ENCODE assay signal across 1 cellular context in the genomic region with DNA sequence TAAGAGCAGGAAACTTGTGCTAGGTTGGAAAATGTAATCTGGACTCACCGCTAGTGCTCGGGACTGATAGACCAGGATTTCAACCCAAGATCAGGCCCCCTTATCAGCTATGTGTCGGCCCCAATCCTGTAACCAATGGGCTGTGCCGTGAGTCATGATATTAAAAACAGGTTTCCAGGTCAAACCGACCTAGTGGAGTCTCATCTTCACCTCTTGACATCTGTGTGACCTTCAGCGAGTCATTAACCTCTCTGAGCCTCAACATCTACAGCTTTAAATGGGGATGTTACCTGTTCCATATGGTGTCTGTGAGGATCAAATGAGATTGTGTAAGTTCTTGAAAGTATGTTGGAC.
A peak's percentile ranks its signal among the peaks of the same experiment; 100 is the strongest.
TF ChIP-seq lines count a peak whose summit lies in the region.

No MANE protein-coding gene starts in this region.

TF ChIP-seq in K562, 482 proteins besides CTCF, POLR2A, EP300 and RAD21 (continued from another document and continues in another):
- TF ChIP-seq RHOXF2B (CRISPR knock-in tag; conservative IDR thresholded peaks at IDR 0.05) (no peak), HDAC2 (IDR thresholded peaks at IDR 0.05) (no peak; the same call in 1 of the 2 replicates), ADNP (tag; IDR thresholded peaks at IDR 0.05) (no peak), HNRNPL (IDR thresholded peaks at IDR 0.05; ENCODE audit: low read depth, low read length) (no peak), ZNF133 (CRISPR knock-in tag; IDR thresholded peaks at IDR 0.05) (no peak), NR2C1 (IDR thresholded peaks at IDR 0.05) (no peak; the same call in 1 of the 2 replicates), NR2C1 (tag; IDR thresholded peaks at IDR 0.05) (peak; percentile 53), E2F6 (IDR thresholded peaks at IDR 0.05; ENCODE audit: borderline replicate concordance in 1 of 2, extremely low read depth in 1 of 2, insufficient read depth in 1 of 2, insufficient read length in 1 of 2, low read depth in 1 of 2, low read length in 1 of 2, poor library complexity in 1 of 2, severe bottlenecking in 1 of 2) (no peak), ZNF282 (CRISPR knock-in tag; IDR thresholded peaks at IDR 0.05) (no peak), KDM1A (IDR thresholded peaks at IDR 0.05) (peak; percentile 89 to 91), JUND (IDR thresholded peaks at IDR 0.05; ENCODE audit: borderline replicate concordance, low read depth, low read length) (0 out of 2 replicates have a peak, but pooled peaks have one; percentile 8), JUND (tag; IDR thresholded peaks at IDR 0.05; ENCODE audit: borderline replicate concordance, low read depth, low read length) (no peak), ETS2 (tag; IDR thresholded peaks at IDR 0.05; ENCODE audit: borderline replicate concordance, poor library complexity, severe bottlenecking) (no peak), ZNF12 (CRISPR knock-in tag; IDR thresholded peaks at IDR 0.05) (peak; percentile 18; the same call in 1 of the 2 replicates), SRF (CRISPR knock-in tag; IDR thresholded peaks at IDR 0.05) (no peak), THRA (IDR thresholded peaks at IDR 0.05) (no peak), BCOR (IDR thresholded peaks at IDR 0.05) (peak; percentile 63; the same call in 1 of the 2 replicates), RCOR1 (IDR thresholded peaks at IDR 0.05; ENCODE audit: borderline replicate concordance in 1 of 2, low read depth in 2 of 2, low read length in 2 of 2) (peak in 1 of 2 experiments; percentile 75; a peak in 2 of 4 replicates), SLC30A9 (CRISPR knock-in tag; IDR thresholded peaks at IDR 0.05) (no peak), XRCC3 (IDR thresholded peaks at IDR 0.05) (no peak), PHB2 (IDR thresholded peaks at IDR 0.05; ENCODE audit: low read depth) (no peak), TBP (optimal IDR thresholded peaks at IDR 0.05; ENCODE audit: low read depth, low read length) (no peak), ZNF699 (CRISPR knock-in tag; IDR thresholded peaks at IDR 0.05; ENCODE audit: insufficient replicate concordance) (no peak), FIP1L1 (IDR thresholded peaks at IDR 0.05; ENCODE audit: low read depth, low read length, poor library complexity, severe bottlenecking) (no peak), STAT5B (CRISPR knock-in tag; IDR thresholded peaks at IDR 0.05) (no peak), NFATC3 (IDR thresholded peaks at IDR 0.05) (no peak), SMARCA4 (IDR thresholded peaks at IDR 0.05) (no peak), ZFP36 (IDR thresholded peaks at IDR 0.05; ENCODE audit: low read depth, low read length, partially characterized antibody) (peak; percentile 87), CTBP1 (IDR thresholded peaks at IDR 0.05; ENCODE audit: borderline replicate concordance) (no peak), NCOR1 (IDR thresholded peaks at IDR 0.05) (peak; percentile 47; the same call in 1 of the 2 replicates), ZFX (CRISPR knock-in tag; IDR thresholded peaks at IDR 0.05) (peak; percentile 37), MCM2 (IDR thresholded peaks at IDR 0.05; ENCODE audit: low read depth) (no peak), CHD1 (IDR thresholded peaks at IDR 0.05; ENCODE audit: low read length) (peak; percentile 35), RNF2 (IDR thresholded peaks at IDR 0.05) (no peak), ZZZ3 (IDR thresholded peaks at IDR 0.05) (no peak), RBM25 (IDR thresholded peaks at IDR 0.05; ENCODE audit: low read depth, low read length, severe bottlenecking) (peak; percentile 92), DPF2 (IDR thresholded peaks at IDR 0.05) (no peak), HBP1 (CRISPR knock-in tag; IDR thresholded peaks at IDR 0.05) (no peak), BACH1 (tag; IDR thresholded peaks at IDR 0.05) (no peak), POLR3G (IDR thresholded peaks at IDR 0.05; ENCODE audit: extremely low read depth, insufficient read length, insufficient replicate concordance) (no peak), ZBTB2 (IDR thresholded peaks at IDR 0.05) (no peak), BCL6 (CRISPR knock-in tag; IDR thresholded peaks at IDR 0.05) (no peak), GTF2E2 (tag; IDR thresholded peaks at IDR 0.05) (no peak), PHTF2 (CRISPR knock-in tag; IDR thresholded peaks at IDR 0.05) (no peak), ZNF197 (CRISPR knock-in tag; IDR thresholded peaks at IDR 0.05; ENCODE audit: low read depth) (no peak), CGGBP1 (CRISPR knock-in tag; IDR thresholded peaks at IDR 0.05) (no peak), ZNF324 (CRISPR knock-in tag; IDR thresholded peaks at IDR 0.05) (no peak), ZNF57 (CRISPR knock-in tag; IDR thresholded peaks at IDR 0.05) (no peak), LARP7 (IDR thresholded peaks at IDR 0.05) (no peak), SETDB1 (IDR thresholded peaks at IDR 0.05; ENCODE audit: low read length) (no peak), NONO (IDR thresholded peaks at IDR 0.05; ENCODE audit: low read depth in 2 of 2, low read length in 1 of 2) (no peak), ZBTB8A (IDR thresholded peaks at IDR 0.05; ENCODE audit: partially characterized antibody) (no peak), POLR2AphosphoS2 (IDR thresholded peaks at IDR 0.05; ENCODE audit: low read length) (no peak), KDM2B (CRISPR knock-in tag; IDR thresholded peaks at IDR 0.05) (no peak)
- TF ChIP-seq, protein P1, sequence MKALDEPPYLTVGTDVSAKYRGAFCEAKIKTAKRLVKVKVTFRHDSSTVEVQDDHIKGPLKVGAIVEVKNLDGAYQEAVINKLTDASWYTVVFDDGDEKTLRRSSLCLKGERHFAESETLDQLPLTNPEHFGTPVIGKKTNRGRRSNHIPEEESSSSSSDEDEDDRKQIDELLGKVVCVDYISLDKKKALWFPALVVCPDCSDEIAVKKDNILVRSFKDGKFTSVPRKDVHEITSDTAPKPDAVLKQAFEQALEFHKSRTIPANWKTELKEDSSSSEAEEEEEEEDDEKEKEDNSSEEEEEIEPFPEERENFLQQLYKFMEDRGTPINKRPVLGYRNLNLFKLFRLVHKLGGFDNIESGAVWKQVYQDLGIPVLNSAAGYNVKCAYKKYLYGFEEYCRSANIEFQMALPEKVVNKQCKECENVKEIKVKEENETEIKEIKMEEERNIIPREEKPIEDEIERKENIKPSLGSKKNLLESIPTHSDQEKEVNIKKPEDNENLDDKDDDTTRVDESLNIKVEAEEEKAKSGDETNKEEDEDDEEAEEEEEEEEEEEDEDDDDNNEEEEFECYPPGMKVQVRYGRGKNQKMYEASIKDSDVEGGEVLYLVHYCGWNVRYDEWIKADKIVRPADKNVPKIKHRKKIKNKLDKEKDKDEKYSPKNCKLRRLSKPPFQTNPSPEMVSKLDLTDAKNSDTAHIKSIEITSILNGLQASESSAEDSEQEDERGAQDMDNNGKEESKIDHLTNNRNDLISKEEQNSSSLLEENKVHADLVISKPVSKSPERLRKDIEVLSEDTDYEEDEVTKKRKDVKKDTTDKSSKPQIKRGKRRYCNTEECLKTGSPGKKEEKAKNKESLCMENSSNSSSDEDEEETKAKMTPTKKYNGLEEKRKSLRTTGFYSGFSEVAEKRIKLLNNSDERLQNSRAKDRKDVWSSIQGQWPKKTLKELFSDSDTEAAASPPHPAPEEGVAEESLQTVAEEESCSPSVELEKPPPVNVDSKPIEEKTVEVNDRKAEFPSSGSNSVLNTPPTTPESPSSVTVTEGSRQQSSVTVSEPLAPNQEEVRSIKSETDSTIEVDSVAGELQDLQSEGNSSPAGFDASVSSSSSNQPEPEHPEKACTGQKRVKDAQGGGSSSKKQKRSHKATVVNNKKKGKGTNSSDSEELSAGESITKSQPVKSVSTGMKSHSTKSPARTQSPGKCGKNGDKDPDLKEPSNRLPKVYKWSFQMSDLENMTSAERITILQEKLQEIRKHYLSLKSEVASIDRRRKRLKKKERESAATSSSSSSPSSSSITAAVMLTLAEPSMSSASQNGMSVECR (CRISPR knock-in tag; IDR thresholded peaks at IDR 0.05) = no peak
- TF ChIP-seq, protein P2, sequence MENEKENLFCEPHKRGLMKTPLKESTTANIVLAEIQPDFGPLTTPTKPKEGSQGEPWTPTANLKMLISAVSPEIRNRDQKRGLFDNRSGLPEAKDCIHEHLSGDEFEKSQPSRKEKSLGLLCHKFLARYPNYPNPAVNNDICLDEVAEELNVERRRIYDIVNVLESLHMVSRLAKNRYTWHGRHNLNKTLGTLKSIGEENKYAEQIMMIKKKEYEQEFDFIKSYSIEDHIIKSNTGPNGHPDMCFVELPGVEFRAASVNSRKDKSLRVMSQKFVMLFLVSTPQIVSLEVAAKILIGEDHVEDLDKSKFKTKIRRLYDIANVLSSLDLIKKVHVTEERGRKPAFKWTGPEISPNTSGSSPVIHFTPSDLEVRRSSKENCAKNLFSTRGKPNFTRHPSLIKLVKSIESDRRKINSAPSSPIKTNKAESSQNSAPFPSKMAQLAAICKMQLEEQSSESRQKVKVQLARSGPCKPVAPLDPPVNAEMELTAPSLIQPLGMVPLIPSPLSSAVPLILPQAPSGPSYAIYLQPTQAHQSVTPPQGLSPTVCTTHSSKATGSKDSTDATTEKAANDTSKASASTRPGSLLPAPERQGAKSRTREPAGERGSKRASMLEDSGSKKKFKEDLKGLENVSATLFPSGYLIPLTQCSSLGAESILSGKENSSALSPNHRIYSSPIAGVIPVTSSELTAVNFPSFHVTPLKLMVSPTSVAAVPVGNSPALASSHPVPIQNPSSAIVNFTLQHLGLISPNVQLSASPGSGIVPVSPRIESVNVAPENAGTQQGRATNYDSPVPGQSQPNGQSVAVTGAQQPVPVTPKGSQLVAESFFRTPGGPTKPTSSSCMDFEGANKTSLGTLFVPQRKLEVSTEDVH (IDR thresholded peaks at IDR 0.05; ENCODE audit: low read depth, partially characterized antibody) = no peak
- TF ChIP-seq, protein P3, sequence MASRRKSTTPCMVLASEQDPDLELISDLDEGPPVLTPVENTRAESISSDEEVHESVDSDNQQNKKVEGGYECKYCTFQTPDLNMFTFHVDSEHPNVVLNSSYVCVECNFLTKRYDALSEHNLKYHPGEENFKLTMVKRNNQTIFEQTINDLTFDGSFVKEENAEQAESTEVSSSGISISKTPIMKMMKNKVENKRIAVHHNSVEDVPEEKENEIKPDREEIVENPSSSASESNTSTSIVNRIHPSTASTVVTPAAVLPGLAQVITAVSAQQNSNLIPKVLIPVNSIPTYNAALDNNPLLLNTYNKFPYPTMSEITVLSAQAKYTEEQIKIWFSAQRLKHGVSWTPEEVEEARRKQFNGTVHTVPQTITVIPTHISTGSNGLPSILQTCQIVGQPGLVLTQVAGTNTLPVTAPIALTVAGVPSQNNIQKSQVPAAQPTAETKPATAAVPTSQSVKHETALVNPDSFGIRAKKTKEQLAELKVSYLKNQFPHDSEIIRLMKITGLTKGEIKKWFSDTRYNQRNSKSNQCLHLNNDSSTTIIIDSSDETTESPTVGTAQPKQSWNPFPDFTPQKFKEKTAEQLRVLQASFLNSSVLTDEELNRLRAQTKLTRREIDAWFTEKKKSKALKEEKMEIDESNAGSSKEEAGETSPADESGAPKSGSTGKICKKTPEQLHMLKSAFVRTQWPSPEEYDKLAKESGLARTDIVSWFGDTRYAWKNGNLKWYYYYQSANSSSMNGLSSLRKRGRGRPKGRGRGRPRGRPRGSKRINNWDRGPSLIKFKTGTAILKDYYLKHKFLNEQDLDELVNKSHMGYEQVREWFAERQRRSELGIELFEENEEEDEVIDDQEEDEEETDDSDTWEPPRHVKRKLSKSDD (conservative IDR thresholded peaks at IDR 0.05; ENCODE audit: low read length) = no peak
- TF ChIP-seq, protein P4, sequence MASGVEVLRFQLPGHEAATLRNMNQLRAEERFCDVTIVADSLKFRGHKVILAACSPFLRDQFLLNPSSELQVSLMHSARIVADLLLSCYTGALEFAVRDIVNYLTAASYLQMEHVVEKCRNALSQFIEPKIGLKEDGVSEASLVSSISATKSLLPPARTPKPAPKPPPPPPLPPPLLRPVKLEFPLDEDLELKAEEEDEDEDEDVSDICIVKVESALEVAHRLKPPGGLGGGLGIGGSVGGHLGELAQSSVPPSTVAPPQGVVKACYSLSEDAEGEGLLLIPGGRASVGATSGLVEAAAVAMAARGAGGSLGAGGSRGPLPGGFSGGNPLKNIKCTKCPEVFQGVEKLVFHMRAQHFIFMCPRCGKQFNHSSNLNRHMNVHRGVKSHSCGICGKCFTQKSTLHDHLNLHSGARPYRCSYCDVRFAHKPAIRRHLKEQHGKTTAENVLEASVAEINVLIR (CRISPR knock-in tag; IDR thresholded peaks at IDR 0.05) = no peak
